9 cellular contexts compared by ENCODE assay signal in genomic region chr2:223613017-223613950, GRCh38. TPM values are rescaled to one million over a fixed set of nuclear protein-coding genes. Genes with fewer than 3 reads are reported as not detected.
DNase-seq lines count a peak whose midpoint lies in the region; ATAC-seq and TF ChIP-seq lines count a peak whose summit lies in the region.
"Had no signal": no experiment of that assay in that cellular context is flagged by ENCODE, and none has a peak within 500 bp of the region (broad histone marks: within the 10 kb centered on the region; RNA-seq: fewer than 3 reads in every experiment).

No MANE protein-coding gene starts in this region.

- H3K4me1 ChIP-seq in Peyer's patch = peaks cover 0 to 3% (median 0%) of the 10 kb centered on the region in 4 donors
- H3K4me1 ChIP-seq in vagina = no peaks in the 10 kb centered on the region

- no peak for TF ChIP-seq CTCF in Peyer's patch (IDR thresholded peaks at IDR 0.05)
- TF ChIP-seq CTCF in vagina (IDR thresholded peaks at IDR 0.05) = no peak

- intact Hi-C loops in vagina (cut with DNase I) = no loop called here

- TF ChIP-seq POLR2A in Peyer's patch (IDR thresholded peaks at IDR 0.05) = no peak
- TF ChIP-seq POLR2A in vagina (IDR thresholded peaks at IDR 0.05) = no peak

- no peaks in the 10 kb centered on the region for H3K9me3 ChIP-seq in Peyer's patch
- H3K9me3 ChIP-seq in vagina = no peaks in the 10 kb centered on the region

- H3K36me3 ChIP-seq in Peyer's patch (no peaks in the 10 kb centered on the region), vagina (no peaks in the 10 kb centered on the region)
- H3K36me3 ChIP-seq: BLaER1 treated with 17β-estradiol and CSF1 and Interleukin-3, amounts not matched to agents 10 nM and 100 nM had no signal

- H3K27me3 ChIP-seq in Peyer's patch = no peaks in the 10 kb centered on the region
- no peaks in the 10 kb centered on the region for H3K27me3 ChIP-seq in vagina
- H3K27me3 ChIP-seq: BLaER1 treated with 17β-estradiol and CSF1 and Interleukin-3, amounts not matched to agents 10 nM and 100 nM had no signal

- H3K4me3 ChIP-seq in Peyer's patch (peak overlapping the region in 1 of 4 donors; percentile 20), vagina (peak overlapping the region; percentile 0 to 27)
- H3K4me3 ChIP-seq: BLaER1 treated with 17β-estradiol and CSF1 and Interleukin-3, amounts not matched to agents 10 nM and 100 nM had no signal

- H3K27ac ChIP-seq in Peyer's patch (peak overlapping the region in 1 of 4 donors; percentile 35), vagina (peak overlapping the region; percentile 54)
- H3K27ac ChIP-seq: BLaER1 treated with 17β-estradiol and CSF1 and Interleukin-3, amounts not matched to agents 10 nM and 100 nM had no signal

- ATAC-seq in esophagus mucosa (peak; percentile 97), HG03521 (IDR thresholded peaks at IDR 0.05; ENCODE audit: unreplicated experiment) (no peak)

- DNase-seq in NCI-H187 treated with DMSO at 0.1 percent for 48 hours (lab: John Stamatoyannopoulos, UW) = peak; percentile 6
- no peak for DNase-seq in NCI-H187 (lab: John Stamatoyannopoulos, UW)
- DNase-seq in Peyer's patch = peak; percentile 18 to 68 (median 48)
- peak; percentile 68 for DNase-seq in middle frontal gyrus (ENCODE audit: extremely low spot score, low spot score)
- peak in 1 of 2 donors; percentile 95 for DNase-seq in vagina (ENCODE audit: extremely low spot score in 2 of 2)
- no peak for DNase-seq in effector CD8-positive, alpha-beta T cell (lab: John Stamatoyannopoulos, UW)

RNA-seq across cellular contexts. Expression of gene SCG2, which starts 11.1 kb away (rescaled TPM):
- total RNA-seq in Peyer's patch (1 to 10 TPM in 3 of 4 donors, not detected in 1; 3.2 to 5.1 (median 4.8) TPM), esophagus mucosa (0.12 TPM), vagina (13.3 TPM)

Comparison
In these comparisons a context has a peak if more than half of its experiments do, and no peak if none do; other contexts are left out.
1. DNase-seq: peak in NCI-H187 treated with DMSO at 0.1 percent for 48 hours (single experiment), Peyer's patch (3 of 3) and middle frontal gyrus (single experiment); none in NCI-H187 (0 of 2) and effector CD8-positive, alpha-beta T cell (single experiment).